11 cellular contexts compared by ENCODE assay signal in genomic region chr21:38221594-38221993, GRCh38. TPM values are rescaled to one million over a fixed set of nuclear protein-coding genes. Genes with fewer than 3 reads are reported as not detected.
DNase-seq lines count a peak whose midpoint lies in the region; ATAC-seq, FAIRE-seq and TF ChIP-seq lines count a peak whose summit lies in the region.
"Had no signal": no experiment of that assay in that cellular context is flagged by ENCODE, and none has a peak within 500 bp of the region (broad histone marks: within the 10 kb centered on the region; RNA-seq: fewer than 3 reads in every experiment).

No MANE protein-coding gene starts in this region.

- no peak for TF ChIP-seq EP300 in upper lobe of left lung (IDR thresholded peaks at IDR 0.05)

- H3K27me3 ChIP-seq in upper lobe of left lung: no peaks in the 10 kb centered on the region
- no peaks in the 10 kb centered on the region for H3K27me3 ChIP-seq in adrenal gland

- TF ChIP-seq POLR2A in GM12891 (IDR thresholded peaks at IDR 0.05; ENCODE audit: low read depth, low read length) (no peak), upper lobe of left lung (IDR thresholded peaks at IDR 0.05) (no peak), adrenal gland (IDR thresholded peaks at IDR 0.05) (no peak)

- TF ChIP-seq CTCF in fibroblast of the aortic adventitia (IDR thresholded peaks at IDR 0.05; ENCODE audit: insufficient read depth, low read length) (no peak), upper lobe of left lung (IDR thresholded peaks at IDR 0.05) (no peak), adrenal gland (IDR thresholded peaks at IDR 0.05) (no peak)

- H3K27ac ChIP-seq in upper lobe of left lung: no peak overlapping the region
- no peak overlapping the region for H3K27ac ChIP-seq in adrenal gland

- H3K4me3 ChIP-seq in fibroblast of the aortic adventitia (ENCODE audit: low read depth, low read length): no peak overlapping the region
- H3K4me3 ChIP-seq in upper lobe of left lung: no peak overlapping the region
- H3K4me3 ChIP-seq in adrenal gland: no peak overlapping the region

- FAIRE-seq in GM12891 (lab: Jason Lieb, UNC): no peak

- no peak for DNase-seq in GM12891 (ENCODE audit: insufficient read length, low spot score)
- DNase-seq in fibroblast of the aortic adventitia (ENCODE audit: low read depth): peak; percentile 21
- no peak for DNase-seq in activated gamma-delta T cell treated with Interleukin-2 at 50 U/mL for 16 hours
- no peak for DNase-seq in upper lobe of left lung
- DNase-seq in NCI-H1417 (lab: John Stamatoyannopoulos, UW): no peak
- no peak for DNase-seq in adrenal gland
- DNase-seq: activated T-cell treated with anti-CD3 and anti-CD28 coated beads, Interleukin-2, amount 50 U/mL, for 1 hour; aorta; kidney glomerular epithelial cell had no signal

- ATAC-seq in GM21367 (IDR thresholded peaks at IDR 0.05; ENCODE audit: unreplicated experiment) (peak; percentile 55), HG03342 (IDR thresholded peaks at IDR 0.05; ENCODE audit: unreplicated experiment) (peak; percentile 65), upper lobe of left lung (ENCODE audit: low FRiP score in 2 of 2) (no peak)

- 0 to 48% methylated on average over 1 of the region's 1 CpG for WGBS in upper lobe of left lung, 2 donors
- 44 to 92% (median 48%) methylated on average over 1 of the region's 1 CpG for WGBS in adrenal gland, 4 donors

- H3K4me1 ChIP-seq in upper lobe of left lung (peaks cover 5 to 16% (median 10%) of the 10 kb centered on the region in 4 donors), adrenal gland (replicated peaks in 1 of 2) (peaks cover 0 to 8% of the 10 kb centered on the region in 2 donors)

- peaks cover 20 to 36% (median 30%) of the 10 kb centered on the region in 4 donors for H3K9me3 ChIP-seq in upper lobe of left lung
- H3K9me3 ChIP-seq in adrenal gland (replicated peaks in 1 of 3): peaks cover 0 to 12% (median 0%) of the 10 kb centered on the region in 3 donors

- H3K36me3 ChIP-seq in upper lobe of left lung (no peaks in the 10 kb centered on the region), adrenal gland (replicated peaks in 1 of 2) (no peaks in the 10 kb centered on the region)

- intact Hi-C loops in adrenal gland (cut with DNase I): no loop called here

TF ChIP-seq in GM12891, 5 proteins besides CTCF, POLR2A, EP300 and RAD21:
- TF ChIP-seq SPI1 (IDR thresholded peaks at IDR 0.05; ENCODE audit: low read depth, low read length) (peak; percentile 51), PAX5 (IDR thresholded peaks at IDR 0.05; ENCODE audit: insufficient read depth, low read length, severe bottlenecking) (no peak), POLR2AphosphoS5 (IDR thresholded peaks at IDR 0.05; ENCODE audit: low read depth, low read length) (no peak), POU2F2 (IDR thresholded peaks at IDR 0.05; ENCODE audit: low read depth, low read length) (no peak), TAF1 (IDR thresholded peaks at IDR 0.05; ENCODE audit: low read depth, low read length) (no peak)
TF ChIP-seq in GM12891: peak in this region for 1.

RNA-seq across cellular contexts. Expression of gene KCNJ15, which starts 35.2 kb away (rescaled TPM):
- polyA plus RNA-seq in GM12891 (2012; ENCODE audit: low read depth, missing spikeins): 0.12 TPM
- total RNA-seq in fibroblast of the aortic adventitia (ENCODE audit: low replicate concordance) (0.36 TPM in 1 of 2 replicates, not detected in the other), upper lobe of left lung (10 to 100 TPM; 17.9 to 93.0 (median 48.6) TPM), adrenal gland (1 to 10 TPM in 4 of 8 donors, under 1 TPM in 4; 0.11 to 2.8 (median 0.82) TPM)
- under 1 TPM; 0.24 to 0.48 (median 0.48) TPM for polyA plus RNA-seq in adrenal gland

Comparison
In these comparisons a context has a peak if more than half of its experiments do, and no peak if none do; other contexts are left out.
1. ATAC-seq: peak in GM21367 (single experiment) and HG03342 (single experiment); none in upper lobe of left lung (0 of 2).
2. RNA of gene KCNJ15, which starts 35.2 kb away (total RNA-seq): 17.9 to 93.0 TPM in upper lobe of left lung; 0.11 to 2.8 TPM in adrenal gland and 0.36 TPM in fibroblast of the aortic adventitia; every median in the first group is over 4 times any median in the second.